1 cellular context compared by ENCODE assay signal in genomic region chr16:75238853-75239371, GRCh38.
A peak's percentile ranks its signal among the peaks of the same experiment; 100 is the strongest.
TF ChIP-seq lines count a peak whose summit lies in the region.

No MANE protein-coding gene starts in this region.

TF ChIP-seq in K562, 482 proteins besides CTCF, POLR2A, EP300 and RAD21:
- TF ChIP-seq ZZZ3 (IDR thresholded peaks at IDR 0.05), result no peak
- 0 out of 2 replicates have a peak, but pooled peaks have one; percentile 15 for TF ChIP-seq TFAP4 (CRISPR knock-in tag; IDR thresholded peaks at IDR 0.05; ENCODE audit: borderline replicate concordance)
- TF ChIP-seq ZBTB8A (IDR thresholded peaks at IDR 0.05; ENCODE audit: partially characterized antibody), result no peak
- peak in 1 of 3 experiments; percentile 35 for TF ChIP-seq YY1 (IDR thresholded peaks at IDR 0.05; ENCODE audit: borderline replicate concordance in 1 of 3, control insufficient read depth in 1 of 3, extremely low read depth in 1 of 3, insufficient read depth in 3 of 3, insufficient read length in 1 of 3, insufficient replicate concordance in 2 of 3, low read depth in 1 of 3, low read length in 2 of 3)
- TF ChIP-seq KDM5B (IDR thresholded peaks at IDR 0.05; ENCODE audit: insufficient replicate concordance, low read depth, low read length), result no peak
